In the genomic region with DNA sequence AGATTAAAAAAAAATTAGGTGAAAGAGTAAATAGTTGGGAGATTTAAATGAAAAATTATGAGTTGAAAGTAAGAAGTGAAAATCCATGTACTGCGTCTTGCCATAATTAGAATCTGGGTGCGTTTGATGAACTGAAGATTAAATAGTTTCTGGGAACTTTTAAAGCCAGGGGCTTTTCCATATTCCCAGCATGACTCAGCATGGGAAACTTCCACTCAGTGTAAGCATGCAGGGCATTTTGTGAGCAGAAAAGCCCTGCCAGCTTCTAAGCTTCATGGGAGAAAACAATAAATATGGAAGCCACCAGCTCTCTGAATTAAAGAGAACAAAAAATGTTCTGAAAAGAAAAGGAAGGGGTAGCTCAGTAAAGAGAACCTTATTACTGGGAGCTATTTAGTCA, we compare ENCODE assay signal across 13 cellular contexts.
DNase-seq lines count a peak whose midpoint lies in the region; ATAC-seq and TF ChIP-seq lines count a peak whose summit lies in the region.
"Had no signal": no experiment of that assay in that cellular context is flagged by ENCODE, and none has a peak within 500 bp of the region (broad histone marks: within the 10 kb centered on the region; RNA-seq: fewer than 3 reads in every experiment).

No MANE protein-coding gene starts in this region.

- peaks cover 19% of the 10 kb centered on the region for H3K4me1 Mint-ChIP-seq in osteocyte (ENCODE audit: unreplicated experiment)
- H3K4me1 Mint-ChIP-seq: activated naive CD8-positive, alpha-beta T cell treated with anti-CD3 and anti-CD28 coated beads, Interleukin-2, amount 50 U/mL, for 24 hours; stimulated activated naive B cell treated with anti-CD40 and anti-IgM and Interleukin-4, amounts not matched to agents 10 μg/mL and 1 μg/mL and 100 μg/mL, for 72 hours had no signal

- H3K9me3 Mint-ChIP-seq in osteocyte (ENCODE audit: unreplicated experiment), result peaks cover 7% of the 10 kb centered on the region
- H3K9me3 Mint-ChIP-seq: activated naive CD8-positive, alpha-beta T cell treated with anti-CD3 and anti-CD28 coated beads, Interleukin-2, amount 50 U/mL, for 24 hours had no signal

- DNase-seq in Caki2 (ENCODE audit: low read depth), result peak; percentile 19
- peak; percentile 78 for DNase-seq in foreskin melanocyte
- DNase-seq in osteocyte (ENCODE audit: extremely low spot score, unreplicated experiment), result no peak
- DNase-seq in MV-4-11 (lab: John Stamatoyannopoulos, UW), result no peak
- no peak for DNase-seq in NCI-H1436 treated with DMSO at 0.1 percent for 48 hours (lab: John Stamatoyannopoulos, UW)
- DNase-seq in COLO829 (ENCODE audit: low spot score), result no peak
- DNase-seq: activated CD4-positive, alpha-beta T cell treated with anti-CD3 and anti-CD28 coated beads for 1 hour; activated naive CD8-positive, alpha-beta T cell treated with anti-CD3 and anti-CD28 coated beads, Interleukin-2, amount 50 U/mL, for 24 hours; COR-L47; retina; stimulated activated naive B cell treated with anti-CD40 and anti-IgM and Interleukin-4, amounts not matched to agents 10 μg/mL and 1 μg/mL and 100 μg/mL, for 72 hours had no signal

- TF ChIP-seq CTCF in osteocyte (IDR thresholded peaks at IDR 0.05), result no peak

- peak; percentile 93 for ATAC-seq in SK-N-SH treated with all-trans-retinoic acid at 6 μM for 48 hours
- no peak for ATAC-seq in GM18861 (IDR thresholded peaks at IDR 0.05; ENCODE audit: unreplicated experiment)
- ATAC-seq: activated naive CD8-positive, alpha-beta T cell treated with anti-CD3 and anti-CD28 coated beads, Interleukin-2, amount 50 U/mL, for 24 hours; stimulated activated naive B cell treated with anti-CD40 and anti-IgM and Interleukin-4, amounts not matched to agents 10 μg/mL and 1 μg/mL and 100 μg/mL, for 72 hours had no signal

- H3K27me3 Mint-ChIP-seq in osteocyte (ENCODE audit: unreplicated experiment), result no peaks in the 10 kb centered on the region
- H3K27me3 Mint-ChIP-seq: activated naive CD8-positive, alpha-beta T cell treated with anti-CD3 and anti-CD28 coated beads, Interleukin-2, amount 50 U/mL, for 24 hours had no signal

- peak overlapping the region; percentile 84 for H3K27ac Mint-ChIP-seq in osteocyte (ENCODE audit: unreplicated experiment)
- H3K27ac Mint-ChIP-seq: activated naive CD8-positive, alpha-beta T cell treated with anti-CD3 and anti-CD28 coated beads, Interleukin-2, amount 50 U/mL, for 24 hours; stimulated activated naive B cell treated with anti-CD40 and anti-IgM and Interleukin-4, amounts not matched to agents 10 μg/mL and 1 μg/mL and 100 μg/mL, for 72 hours had no signal

- in situ Hi-C loops in Caki2 (cut with HindIII; ENCODE audit: low pct_unique_long_range_greater_than_20kb, low sequenced_read_pairs), result no loop called here

- H3K4me3 Mint-ChIP-seq in osteocyte (ENCODE audit: unreplicated experiment), result no peak overlapping the region
- H3K4me3 Mint-ChIP-seq: activated naive CD8-positive, alpha-beta T cell treated with anti-CD3 and anti-CD28 coated beads, Interleukin-2, amount 50 U/mL, for 24 hours; stimulated activated naive B cell treated with anti-CD40 and anti-IgM and Interleukin-4, amounts not matched to agents 10 μg/mL and 1 μg/mL and 100 μg/mL, for 72 hours had no signal

- H3K36me3 Mint-ChIP-seq in osteocyte (ENCODE audit: unreplicated experiment), result no peaks in the 10 kb centered on the region
- H3K36me3 Mint-ChIP-seq: stimulated activated naive B cell treated with anti-CD40 and anti-IgM and Interleukin-4, amounts not matched to agents 10 μg/mL and 1 μg/mL and 100 μg/mL, for 72 hours had no signal

TF ChIP-seq in SK-N-SH treated with all-trans-retinoic acid at 6 μM for 48 hours, 23 proteins besides CTCF, POLR2A, EP300 and RAD21:
- no peak for TF ChIP-seq CSDC2 (CRISPR knock-in tag; IDR thresholded peaks at IDR 0.05)
- TF ChIP-seq OSR1 (CRISPR knock-in tag; IDR thresholded peaks at IDR 0.05), result no peak
- TF ChIP-seq ISL1 (CRISPR knock-in tag; IDR thresholded peaks at IDR 0.05), result 0 out of 2 replicates have a peak, but pooled peaks have one; percentile 33
- TF ChIP-seq GLIS3 (CRISPR knock-in tag; IDR thresholded peaks at IDR 0.05), result no peak
- TF ChIP-seq ZFP3 (CRISPR knock-in tag; IDR thresholded peaks at IDR 0.05), result no peak
- TF ChIP-seq ZNF70 (CRISPR knock-in tag; IDR thresholded peaks at IDR 0.05), result no peak

Comparison
In these comparisons a context has a peak if more than half of its experiments do, and no peak if none do; other contexts are left out.
1. DNase-seq: peak in Caki2 (single experiment) and foreskin melanocyte (single experiment); none in osteocyte (single experiment), MV-4-11 (single experiment), NCI-H1436 treated with DMSO at 0.1 percent for 48 hours (single experiment) and COLO829 (single experiment).